35 cellular contexts compared by ENCODE assay signal in the genomic region with DNA sequence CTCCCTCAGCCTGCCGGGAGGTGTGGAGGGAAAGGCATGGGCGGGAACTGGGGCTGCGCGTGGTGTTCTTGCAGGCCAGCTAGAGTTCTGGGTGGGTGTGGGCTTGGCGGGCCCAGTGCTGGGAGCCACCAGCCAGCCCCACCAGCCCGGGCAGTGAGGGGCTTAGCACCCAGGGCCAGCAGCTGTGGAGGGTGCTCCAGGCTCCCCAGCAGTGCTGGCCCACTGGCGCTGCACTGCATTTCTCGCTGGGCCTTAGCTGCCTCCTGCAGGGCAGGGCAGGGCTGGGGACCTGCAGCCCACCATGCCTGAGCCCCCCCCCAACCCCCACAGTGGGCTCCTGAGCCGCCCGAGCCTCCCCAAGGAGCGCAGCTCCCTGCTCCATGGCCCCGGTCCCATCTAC.
"Had no signal": no experiment of that assay in that cellular context is flagged by ENCODE, and none has a peak within 500 bp of the region (broad histone marks: within the 10 kb centered on the region; RNA-seq: fewer than 3 reads in every experiment).

No MANE protein-coding gene starts in this region.

- H3K4me3 ChIP-seq: MG63 had no signal

- DNase-seq: Karpas-422, Kasumi-1, MG63, MM.1S, MV-4-11, NCI-H1048, NCI-H1092, NCI-H1092 treated with DMSO at 0.1 percent for 48 hours, NCI-H1105, NCI-H1105 treated with DMSO at 0.1 percent for 48 hours, NCI-H1417, NCI-H1417 treated with DMSO at 0.1 percent for 48 hours, NCI-H1436, NCI-H1436 treated with DMSO at 0.1 percent for 48 hours, NCI-H146, NCI-H1694, NCI-H1694 treated with DMSO at 0.1 percent for 48 hours, NCI-H187, NCI-H187 treated with DMSO at 0.1 percent for 48 hours, NCI-H1930, NCI-H2029, NCI-H2029 treated with DMSO at 0.1 percent for 48 hours, NCI-H2081, NCI-H2081 treated with DMSO at 0.1 percent for 48 hours, NCI-H2107, NCI-H2171, NCI-H2171 treated with DMSO at 0.1 percent for 48 hours, NCI-H2227 treated with DMSO at 0.1 percent for 48 hours, NCI-H226, NCI-H345, NCI-H446, NCI-H446 treated with DMSO at 0.1 percent for 48 hours, NCI-H510A, NCI-H510A treated with DMSO at 0.1 percent for 48 hours, NCI-H524 had no signal

- H3K36me3 ChIP-seq: MG63 had no signal

- H3K27me3 ChIP-seq: MG63 had no signal

- H3K9me3 ChIP-seq: MG63 had no signal
